20 cellular contexts compared by ENCODE assay signal in the genomic region with DNA sequence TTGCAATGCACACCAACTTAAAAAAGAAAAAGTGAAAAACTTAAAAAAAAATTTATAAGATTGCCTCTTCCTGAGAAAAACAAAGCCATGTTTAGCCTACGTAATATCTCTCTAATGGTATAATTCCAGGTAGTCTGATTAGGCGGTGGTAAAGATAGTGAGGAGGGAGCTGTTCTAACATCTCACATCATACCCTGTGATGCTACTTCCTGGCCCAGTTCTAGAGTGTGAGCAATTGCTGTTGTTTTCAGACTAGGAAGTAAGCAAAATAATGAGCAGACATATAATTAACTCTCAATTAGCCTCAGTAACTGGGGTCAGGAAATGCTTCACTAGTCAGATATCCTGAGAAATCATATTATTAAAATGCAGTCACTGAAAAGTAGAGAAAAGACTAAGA.
DNase-seq lines count a peak whose midpoint lies in the region; ATAC-seq and TF ChIP-seq lines count a peak whose summit lies in the region.
"Had no signal": no experiment of that assay in that cellular context is flagged by ENCODE, and none has a peak within 500 bp of the region (broad histone marks: within the 10 kb centered on the region; RNA-seq: fewer than 3 reads in every experiment).

No MANE protein-coding gene starts in this region.

- TF ChIP-seq CTCF in Loucy (conservative IDR thresholded peaks at IDR 0.05; ENCODE audit: low read length) (no peak), activated B cell treated with CpG ODN at 0.5 μM for 24 hours (IDR thresholded peaks at IDR 0.05) (no peak), osteoblast (IDR thresholded peaks at IDR 0.05; ENCODE audit: extremely low read depth, low read depth, low read length) (no peak), MM.1S (IDR thresholded peaks at IDR 0.05; ENCODE audit: low read length) (no peak)

- intact Hi-C loops in activated B cell treated with CpG ODN at 0.5 μM for 24 hours (cut with micrococcal nuclease) (loop anchor here (1.0 to 10.0 kb wide), 3 partner anchors 61 to 393 kb away; partner anchors contain the start of gene PHLDA1), left colon (cut with DNase I, micrococcal nuclease) (no loop called here)

- DNase-seq in NCI-H1105 treated with DMSO at 0.1 percent for 48 hours (lab: John Stamatoyannopoulos, UW) (peak; percentile 62), NCI-H1105 (lab: John Stamatoyannopoulos, UW) (no peak), activated B cell treated with CpG ODN at 0.5 μM for 24 hours (no peak), osteoblast (ENCODE audit: insufficient read length, low spot score, missing footprints) (peak; percentile 42), MM.1S (no peak), left colon (no peak)
- DNase-seq: 8988T, DMS79 treated with DMSO at 0.1 percent for 48 hours, GDM1, HFFc6, KG1, NCI-H1417 treated with DMSO at 0.1 percent for 48 hours, NCI-H2029 treated with DMSO at 0.1 percent for 48 hours, NCI-H774, SHP77, SK-N-SH, T-helper 1 cell had no signal

- no peaks in the 10 kb centered on the region for H3K9me3 Mint-ChIP-seq in activated B cell treated with CpG ODN at 0.5 μM for 24 hours
- H3K9me3 Mint-ChIP-seq: HFFc6 had no signal

- H3K4me1 Mint-ChIP-seq in activated B cell treated with CpG ODN at 0.5 μM for 24 hours = peaks cover 19% of the 10 kb centered on the region

- no peaks in the 10 kb centered on the region for H3K9me2 ChIP-seq in Loucy (replicated peaks; ENCODE audit: low read depth, low read length)
- no peaks in the 10 kb centered on the region; the same call in 1 of the 2 replicates for H3K9me2 ChIP-seq in MM.1S (replicated peaks; ENCODE audit: insufficient read depth, low read length)
- H3K9me2 ChIP-seq: SK-N-SH had no signal

- H3K36me3 ChIP-seq in Loucy (ENCODE audit: insufficient read depth, low read length) (no peaks in the 10 kb centered on the region), osteoblast (ENCODE audit: insufficient read depth, low read length) (no peaks in the 10 kb centered on the region), MM.1S (replicated peaks; ENCODE audit: insufficient read depth, low read length) (no peaks in the 10 kb centered on the region)

- H3K36me3 Mint-ChIP-seq in activated B cell treated with CpG ODN at 0.5 μM for 24 hours (ENCODE audit: low read depth) = no peaks in the 10 kb centered on the region

- no peak overlapping the region for H3K9ac ChIP-seq in Loucy (ENCODE audit: low read depth, low read length, poor library complexity, severe bottlenecking)
- no peak overlapping the region for H3K9ac ChIP-seq in MM.1S (ENCODE audit: low read length)
- H3K9ac ChIP-seq: SK-N-SH had no signal

- CTCF ChIA-PET in activated B cell treated with CpG ODN at 0.5 μM for 24 hours (lab: Charles Lee) = no interaction called here

- H2AFZ ChIP-seq in Loucy (ENCODE audit: low read length) (peak overlapping the region; percentile 5; the same call in 1 of the 2 replicates), osteoblast (ENCODE audit: low read length) (no peak overlapping the region), MM.1S (ENCODE audit: low read length) (no peak overlapping the region)

- peaks cover 14% of the 10 kb centered on the region for H3K4me1 ChIP-seq in Loucy (ENCODE audit: insufficient read depth, low read length, poor library complexity, severe bottlenecking)
- no peaks in the 10 kb centered on the region for H3K4me1 ChIP-seq in osteoblast (ENCODE audit: insufficient read depth, low read length)
- 0 out of 2 replicates have a peak, but pooled peaks cover 7% of the 10 kb centered on the region for H3K4me1 ChIP-seq in MM.1S (ENCODE audit: low read length)

- ATAC-seq in activated B cell treated with CpG ODN at 0.5 μM for 24 hours (ENCODE audit: low read depth) (peak; percentile 36), GM21529 (IDR thresholded peaks at IDR 0.05; ENCODE audit: unreplicated experiment) (no peak), left colon (no peak)
- ATAC-seq: HepG2 had no signal

- H3K4me3 ChIP-seq in Loucy (ENCODE audit: low read length, poor library complexity, severe bottlenecking) (no peak overlapping the region), osteoblast (ENCODE audit: insufficient read depth, low read length) (no peak overlapping the region), MM.1S (ENCODE audit: low read length) (no peak overlapping the region)

- H3K27me3 Mint-ChIP-seq in activated B cell treated with CpG ODN at 0.5 μM for 24 hours = peaks cover 2% of the 10 kb centered on the region

- H3K27me3 ChIP-seq in Loucy (ENCODE audit: insufficient read depth, low read length, poor library complexity, severe bottlenecking) (no peaks in the 10 kb centered on the region), osteoblast (ENCODE audit: insufficient read depth, low read length) (no peaks in the 10 kb centered on the region), MM.1S (replicated peaks; ENCODE audit: insufficient read depth, low read length) (no peaks in the 10 kb centered on the region)

- no peaks in the 10 kb centered on the region for H4K20me1 ChIP-seq in Loucy (ENCODE audit: insufficient read depth, low read length, poor library complexity, severe bottlenecking)
- no peaks in the 10 kb centered on the region for H4K20me1 ChIP-seq in osteoblast (ENCODE audit: insufficient read depth, low read length)
- H4K20me1 ChIP-seq in MM.1S (ENCODE audit: insufficient read depth, low read length) = no peaks in the 10 kb centered on the region

- no peak overlapping the region for H3K4me3 Mint-ChIP-seq in activated B cell treated with CpG ODN at 0.5 μM for 24 hours
- H3K4me3 Mint-ChIP-seq: HFFc6 had no signal

- H3F3A ChIP-seq in Loucy (ENCODE audit: low read depth) = peaks cover 4% of the 10 kb centered on the region; the same call in 1 of the 2 replicates
- H3F3A ChIP-seq in MM.1S (ENCODE audit: insufficient read depth, low read length) = no peaks in the 10 kb centered on the region

- no peak overlapping the region for H3K4me2 ChIP-seq in Loucy (ENCODE audit: low read depth, low read length, poor library complexity, severe bottlenecking)
- H3K4me2 ChIP-seq in osteoblast (ENCODE audit: insufficient read depth, low read length) = no peak overlapping the region
- H3K4me2 ChIP-seq in MM.1S (ENCODE audit: low read depth, low read length) = no peak overlapping the region
- H3K4me2 ChIP-seq: SK-N-SH had no signal

- H3K27ac Mint-ChIP-seq in activated B cell treated with CpG ODN at 0.5 μM for 24 hours = no peak overlapping the region
- H3K27ac Mint-ChIP-seq: HFFc6 had no signal

- H3K9me3 ChIP-seq in Loucy (ENCODE audit: insufficient read depth, low read depth, low read length) (no peaks in the 10 kb centered on the region), osteoblast (ENCODE audit: low read depth, low read length) (no peaks in the 10 kb centered on the region), MM.1S (replicated peaks; ENCODE audit: insufficient read depth, low read length) (no peaks in the 10 kb centered on the region)
- H3K9me3 ChIP-seq: SK-N-SH had no signal

- H3K27ac ChIP-seq in osteoblast (ENCODE audit: low read depth, low read length) (no peak overlapping the region), MM.1S (ENCODE audit: low read length) (no peak overlapping the region)

- POLR2A ChIA-PET in activated B cell treated with CpG ODN at 0.5 μM for 24 hours (lab: Charles Lee) = interaction anchor here (1.3 to 2.1 kb wide), 2 partner anchors 113 to 115 kb away, joined by 3 to 9 read pairs; partner anchors contain the start of gene PHLDA1

- H3K79me2 ChIP-seq in Loucy (ENCODE audit: insufficient read depth, low read length) (no peaks in the 10 kb centered on the region), osteoblast (ENCODE audit: insufficient read depth, low read length) (no peaks in the 10 kb centered on the region), MM.1S (ENCODE audit: low read length) (no peaks in the 10 kb centered on the region)

Comparison
In these comparisons a context has a peak if more than half of its experiments do, and no peak if none do; other contexts are left out.
1. DNase-seq: peak in NCI-H1105 treated with DMSO at 0.1 percent for 48 hours (single experiment) and osteoblast (single experiment); none in NCI-H1105 (single experiment), activated B cell treated with CpG ODN at 0.5 μM for 24 hours (single experiment), MM.1S (single experiment) and left colon (0 of 2).